Comparison of ENCODE assay signal across 35 cellular contexts in the genomic region with DNA sequence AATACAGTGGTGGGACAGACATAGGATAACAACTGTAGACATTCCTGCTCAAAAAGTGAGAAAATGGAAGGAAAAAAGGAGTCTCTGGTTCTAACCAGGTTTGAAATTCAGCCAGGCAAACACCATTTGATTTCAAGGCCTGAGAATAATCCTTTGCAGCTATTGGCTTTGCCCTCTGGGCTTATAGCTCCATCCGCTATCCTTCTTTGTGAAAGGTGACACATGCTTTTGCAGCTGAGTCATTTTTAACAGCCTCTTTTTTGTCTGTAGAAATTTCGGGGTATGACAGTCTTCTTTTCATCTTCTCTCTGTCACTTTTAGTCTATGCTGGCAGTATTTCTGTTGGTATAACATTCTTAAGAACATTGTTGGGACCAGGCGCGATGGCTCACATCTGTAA. TPM values are rescaled to one million over a fixed set of nuclear protein-coding genes. Genes with fewer than 3 reads are reported as not detected.
DNase-seq lines count a peak whose midpoint lies in the region; FAIRE-seq and TF ChIP-seq lines count a peak whose summit lies in the region.
"Had no signal": no experiment of that assay in that cellular context is flagged by ENCODE, and none has a peak within 500 bp of the region (broad histone marks: within the 10 kb centered on the region; RNA-seq: fewer than 3 reads in every experiment).

No MANE protein-coding gene starts in this region.

- intact Hi-C loops in A673 (cut with micrococcal nuclease; ENCODE audit: unreplicated experiment): no loop called here

- CTCF ChIA-PET in A673 (lab: Charles Lee): no interaction called here

- H3K4me1 ChIP-seq in A673 (ENCODE audit: insufficient read depth, low read length, poor library complexity, severe bottlenecking): no peaks in the 10 kb centered on the region
- H3K4me1 ChIP-seq in endodermal cell (ENCODE audit: control insufficient read depth, insufficient read depth, low read length): no peaks in the 10 kb centered on the region
- no peaks in the 10 kb centered on the region for H3K4me1 ChIP-seq in neural progenitor cell
- H3K4me1 ChIP-seq: transverse colon had no signal

- peaks cover 49% of the 10 kb centered on the region for H3K36me3 ChIP-seq in A673 (ENCODE audit: insufficient read depth, low read length, poor library complexity, severe bottlenecking)
- peaks cover 89% of the 10 kb centered on the region for H3K36me3 ChIP-seq in endodermal cell (ENCODE audit: control insufficient read depth, insufficient read depth, low read length)
- H3K36me3 ChIP-seq in brain microvascular endothelial cell (replicated peaks): peaks cover 37% of the 10 kb centered on the region
- H3K36me3 ChIP-seq in neural progenitor cell: peaks cover 4% of the 10 kb centered on the region

- H3K9me3 ChIP-seq in A673 (ENCODE audit: low read depth, low read length, poor library complexity, severe bottlenecking): no peaks in the 10 kb centered on the region
- no peaks in the 10 kb centered on the region for H3K9me3 ChIP-seq in endodermal cell (ENCODE audit: control insufficient read depth, low read length)
- H3K9me3 ChIP-seq in neural progenitor cell (ENCODE audit: low read depth): no peaks in the 10 kb centered on the region
- H3K9me3 ChIP-seq: SK-N-SH, transverse colon had no signal

- in situ Hi-C loops in brain microvascular endothelial cell (cut with HindIII; ENCODE audit: low pct_ligation_motif_present, low sequenced_read_pairs): no loop called here

- no peak for FAIRE-seq in H54 (lab: Jason Lieb, UNC)
- FAIRE-seq: endothelial cell of umbilical vein, keratinocyte, small intestine had no signal

- H3K9ac ChIP-seq in endodermal cell (ENCODE audit: extremely low read depth, low read length, poor library complexity, severe bottlenecking): no peak overlapping the region
- no peak overlapping the region for H3K9ac ChIP-seq in neural progenitor cell
- H3K9ac ChIP-seq: SK-N-SH had no signal

- H3K27ac Mint-ChIP-seq in endodermal cell (peak overlapping the region; percentile 63), neural progenitor cell (no peak overlapping the region)
- H3K27ac Mint-ChIP-seq: activated naive CD8-positive, alpha-beta T cell treated with anti-CD3 and anti-CD28 coated beads, Interleukin-2, amount 50 U/mL, for 24 hours; natural killer cell had no signal

- H3K27me3 Mint-ChIP-seq in endodermal cell (ENCODE audit: insufficient read depth) (no peaks in the 10 kb centered on the region), neural progenitor cell (ENCODE audit: insufficient read depth, low read depth) (no peaks in the 10 kb centered on the region)
- H3K27me3 Mint-ChIP-seq: activated naive CD8-positive, alpha-beta T cell treated with anti-CD3 and anti-CD28 coated beads, Interleukin-2, amount 50 U/mL, for 24 hours had no signal

- no peak for TF ChIP-seq POLR2A in H54 (IDR thresholded peaks at IDR 0.05; ENCODE audit: low read depth, low read length)

- H3K4me2 ChIP-seq in neural progenitor cell: no peak overlapping the region
- H3K4me2 ChIP-seq: SK-N-SH had no signal

- WGBS in endodermal cell (ENCODE audit: insufficient coverage in 1 of 2, insufficient read length in 1 of 2), 2 experiments: 93 to 100% methylated on average over 3 to 4 of the region's 4 CpGs

- no peaks in the 10 kb centered on the region for H4K20me1 ChIP-seq in neural progenitor cell (ENCODE audit: low read depth)

- H3K79me2 ChIP-seq in neural progenitor cell (ENCODE audit: low read depth): no peaks in the 10 kb centered on the region

- H3K27ac ChIP-seq in A673 (ENCODE audit: low read depth, low read length, poor library complexity, severe bottlenecking) (no peak overlapping the region), endodermal cell (ENCODE audit: low read depth, low read length) (no peak overlapping the region), brain microvascular endothelial cell (no peak overlapping the region), neural progenitor cell (no peak overlapping the region)
- H3K27ac ChIP-seq: dorsolateral prefrontal cortex, transverse colon, VCaP had no signal

- no peak overlapping the region for H2AFZ ChIP-seq in neural progenitor cell (replicated peaks)

- peaks cover 4% of the 10 kb centered on the region for H3K4me1 Mint-ChIP-seq in endodermal cell
- no peaks in the 10 kb centered on the region for H3K4me1 Mint-ChIP-seq in neural progenitor cell
- H3K4me1 Mint-ChIP-seq: activated naive CD8-positive, alpha-beta T cell treated with anti-CD3 and anti-CD28 coated beads, Interleukin-2, amount 50 U/mL, for 24 hours; natural killer cell had no signal

- H3K9me3 Mint-ChIP-seq in endodermal cell: no peaks in the 10 kb centered on the region
- H3K9me3 Mint-ChIP-seq in neural progenitor cell: no peaks in the 10 kb centered on the region
- H3K9me3 Mint-ChIP-seq: activated naive CD8-positive, alpha-beta T cell treated with anti-CD3 and anti-CD28 coated beads, Interleukin-2, amount 50 U/mL, for 24 hours; natural killer cell had no signal

- DNase-seq in A673 (ENCODE audit: low spot score) (no peak), H54 (ENCODE audit: insufficient read length, low spot score) (peak; percentile 28), RPMI7951 (ENCODE audit: low read depth) (peak; percentile 77), endodermal cell (no peak), KG1 (lab: John Stamatoyannopoulos, UW) (no peak), brain microvascular endothelial cell (no peak), activated T-cell treated with anti-CD3 and anti-CD28 coated beads for 4 hours (no peak), neural progenitor cell (ENCODE audit: low spot score) (no peak)
- DNase-seq: ACHN; activated CD4-positive, alpha-beta T cell treated with anti-CD3 and anti-CD28 coated beads for 48 hours; activated CD8-positive, alpha-beta memory T cell treated with anti-CD3 and anti-CD28 coated beads for 24 hours; activated gamma-delta T cell; activated naive CD8-positive, alpha-beta T cell treated with anti-CD3 and anti-CD28 coated beads, Interleukin-2, amount 50 U/mL, for 24 hours; activated T-cell treated with anti-CD3 and anti-CD28 coated beads, Interleukin-2, amount 50 U/mL, for 1 hour; cerebellar nuclear complex; DMS79; dorsolateral prefrontal cortex; glutamatergic neuron; natural killer cell; NCI-H1105; NCI-H187 treated with DMSO at 0.1 percent for 48 hours; NCI-H526; SK-N-SH; small intestine; stimulated activated CD8-positive, alpha-beta memory T cell treated with anti-CD3 and anti-CD28 coated beads, Interleukin-4, amount 100 ng/mL, for 48 hours; transverse colon had no signal

- H3F3A ChIP-seq in neural progenitor cell (ENCODE audit: low read depth): no peaks in the 10 kb centered on the region

- TF ChIP-seq CTCF in A673 (conservative IDR thresholded peaks at IDR 0.05; ENCODE audit: low read depth, low read length) (no peak), endodermal cell (conservative IDR thresholded peaks at IDR 0.05) (no peak), brain microvascular endothelial cell (IDR thresholded peaks at IDR 0.05; ENCODE audit: low read depth, low read length, missing control alignments) (no peak), neural progenitor cell (IDR thresholded peaks at IDR 0.05) (no peak)

- H3K36me3 Mint-ChIP-seq in endodermal cell (ENCODE audit: low read depth) (peaks cover 70% of the 10 kb centered on the region), neural progenitor cell (peaks cover 16% of the 10 kb centered on the region)

- POLR2A ChIA-PET in A673 (lab: Charles Lee; ENCODE audit: low non-redundant PET): no interaction called here

- BruUV-seq in A673 (replicated peaks; lab: Mats Ljungman, UMichigan): TSS peak; percentile 14

- H3K27me3 ChIP-seq in A673 (replicated peaks; ENCODE audit: insufficient read depth, low read depth, low read length, poor library complexity): no peaks in the 10 kb centered on the region
- H3K27me3 ChIP-seq in endodermal cell (ENCODE audit: control insufficient read depth, insufficient read depth, low read length, poor library complexity, severe bottlenecking): no peaks in the 10 kb centered on the region
- H3K27me3 ChIP-seq in brain microvascular endothelial cell (replicated peaks): no peaks in the 10 kb centered on the region
- no peaks in the 10 kb centered on the region for H3K27me3 ChIP-seq in neural progenitor cell
- H3K27me3 ChIP-seq: dorsolateral prefrontal cortex, transverse colon had no signal

- H3K4me3 ChIP-seq in A673 (ENCODE audit: low read depth, low read length, poor library complexity, severe bottlenecking) (no peak overlapping the region), endodermal cell (ENCODE audit: low read length) (no peak overlapping the region), brain microvascular endothelial cell (ENCODE audit: low read depth, low read length) (no peak overlapping the region), neural progenitor cell (no peak overlapping the region)
- H3K4me3 ChIP-seq: dorsolateral prefrontal cortex, transverse colon had no signal

- H3K4me3 Mint-ChIP-seq in endodermal cell (no peak overlapping the region), neural progenitor cell (no peak overlapping the region)
- H3K4me3 Mint-ChIP-seq: activated naive CD8-positive, alpha-beta T cell treated with anti-CD3 and anti-CD28 coated beads, Interleukin-2, amount 50 U/mL, for 24 hours; natural killer cell had no signal

RNA-seq across cellular contexts. Expression of gene SDHC, which starts 16.2 kb away (rescaled TPM):
- total RNA-seq in A673 (2021) (228 and 249 TPM in 2 replicates), endodermal cell (100 to 1,000 TPM; 270 to 296 TPM), neural progenitor cell (ENCODE audit: low replicate concordance) (61.2 and 95.7 TPM in 2 replicates)
- total RNA-seq in RPMI7951 (2014; rRNA removed; shearing (Covaris generic)): 16.1 and 19.5 TPM in 2 replicates
- 206 TPM for polyA plus RNA-seq in endodermal cell (2013, experiment 1 of 2)
- polyA plus RNA-seq in endodermal cell (2013, experiment 2 of 2): 181 TPM

RNA-seq across cellular contexts. Expression of gene MPZ, which starts 20.6 kb away (rescaled TPM):
- total RNA-seq in A673 (2021) (2.6 and 2.8 TPM in 2 replicates), endodermal cell (1 to 10 TPM; 1.7 to 3.3 TPM), neural progenitor cell (ENCODE audit: low replicate concordance) (1.1 and 2.0 TPM in 2 replicates)
- 0.24 and 0.39 TPM in 2 replicates for total RNA-seq in RPMI7951 (2014; rRNA removed; shearing (Covaris generic))
- 20.3 TPM for polyA plus RNA-seq in endodermal cell (2013, experiment 1 of 2)
- 18.3 TPM for polyA plus RNA-seq in endodermal cell (2013, experiment 2 of 2)

RNA-seq across cellular contexts. Expression of gene CFAP126, which starts 37.3 kb away (rescaled TPM):
- total RNA-seq in A673 (2021) (not detected in 2 replicates), endodermal cell (1 to 10 TPM in 1 of 2 donors, under 1 TPM in 1; 0.86 to 1.2 TPM), neural progenitor cell (ENCODE audit: low replicate concordance) (not detected in 2 replicates)
- total RNA-seq in RPMI7951 (2014; rRNA removed; shearing (Covaris generic)): not detected in 2 replicates
- polyA plus RNA-seq in endodermal cell (2013, experiment 1 of 2): 0.32 TPM
- polyA plus RNA-seq in endodermal cell (2013, experiment 2 of 2): not detected
- total RNA-seq: endothelial cell of umbilical vein; lower leg skin; mononuclear cell; natural killer cell; osteoblast; renal cortical epithelial cell; T-helper 2 cell treated with Interferon-gamma antibody and Interleukin-4, amounts not matched to agents 100 ng/mL and 5 ng/mL, for 36 hours; transverse colon had no signal
- polyA plus RNA-seq: BJ, endothelial cell of umbilical vein, keratinocyte, SK-N-SH, small intestine had no signal

Comparison
In these comparisons a context has a peak if more than half of its experiments do, and no peak if none do; other contexts are left out.
1. DNase-seq: peak in H54 (single experiment) and RPMI7951 (single experiment); none in A673 (single experiment), endodermal cell (single experiment), KG1 (single experiment), brain microvascular endothelial cell (single experiment), activated T-cell treated with anti-CD3 and anti-CD28 coated beads for 4 hours (single experiment) and neural progenitor cell (single experiment).